In the genomic region with DNA sequence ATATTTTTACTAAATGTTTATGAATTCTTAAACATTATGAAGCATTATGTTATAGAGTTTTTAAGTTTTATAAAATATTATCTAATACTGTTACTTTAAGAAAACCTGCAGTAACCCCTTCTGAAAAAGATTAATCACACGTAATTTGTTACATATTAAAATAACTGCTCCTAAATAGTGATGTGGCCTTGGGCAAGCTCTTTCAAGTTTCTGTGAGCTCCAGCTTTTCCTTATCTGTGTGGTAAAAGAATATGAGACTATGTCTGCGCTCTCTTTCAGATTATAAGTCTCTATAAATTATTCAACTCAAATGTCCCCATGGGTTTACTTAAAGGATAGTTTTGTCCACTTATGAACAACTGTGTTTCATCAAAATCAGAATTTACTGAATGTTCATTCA, we compare ENCODE assay signal across 20 cellular contexts. TPM values are rescaled to one million over a fixed set of nuclear protein-coding genes. Genes with fewer than 3 reads are reported as not detected.
DNase-seq lines count a peak whose midpoint lies in the region; ATAC-seq, FAIRE-seq and TF ChIP-seq lines count a peak whose summit lies in the region.
"Had no signal": no experiment of that assay in that cellular context is flagged by ENCODE, and none has a peak within 500 bp of the region (broad histone marks: within the 10 kb centered on the region; RNA-seq: fewer than 3 reads in every experiment).

No MANE protein-coding gene starts in this region.

- TF ChIP-seq CTCF in 22Rv1 (IDR thresholded peaks at IDR 0.05) (no peak), D721Med (IDR thresholded peaks at IDR 0.05; ENCODE audit: insufficient read depth, missing control alignments) (no peak), VCaP (conservative IDR thresholded peaks at IDR 0.05) (no peak), WERI-Rb-1 (IDR thresholded peaks at IDR 0.05; ENCODE audit: low read depth, low read length) (no peak)
- TF ChIP-seq CTCF in activated CD8-positive, alpha-beta T cell treated with anti-CD3 and anti-CD28 coated beads for 36 hours (IDR thresholded peaks at IDR 0.05): no peak

- POLR2A ChIA-PET in activated CD8-positive, alpha-beta T cell treated with anti-CD3 and anti-CD28 coated beads for 36 hours (lab: Charles Lee): no interaction called here

- no peak overlapping the region for H3K27ac Mint-ChIP-seq in activated CD8-positive, alpha-beta T cell treated with anti-CD3 and anti-CD28 coated beads for 36 hours
- H3K27ac Mint-ChIP-seq: CD4-positive, CD25-positive, alpha-beta regulatory T cell; H9 had no signal

- H3K9me3 Mint-ChIP-seq in activated CD8-positive, alpha-beta T cell treated with anti-CD3 and anti-CD28 coated beads for 36 hours: no peaks in the 10 kb centered on the region
- H3K9me3 Mint-ChIP-seq: H9 had no signal

- peaks cover 6% of the 10 kb centered on the region for H3K27me3 Mint-ChIP-seq in activated CD8-positive, alpha-beta T cell treated with anti-CD3 and anti-CD28 coated beads for 36 hours

- no peaks in the 10 kb centered on the region for H3K36me3 Mint-ChIP-seq in activated CD8-positive, alpha-beta T cell treated with anti-CD3 and anti-CD28 coated beads for 36 hours (ENCODE audit: low read depth)
- H3K36me3 Mint-ChIP-seq: CD4-positive, CD25-positive, alpha-beta regulatory T cell had no signal

- no peaks in the 10 kb centered on the region for H3K9me3 ChIP-seq in WERI-Rb-1 (ENCODE audit: severe bottlenecking)
- H3K9me3 ChIP-seq: BE2C, Caco-2 had no signal

- no peak overlapping the region for H3K4me3 Mint-ChIP-seq in activated CD8-positive, alpha-beta T cell treated with anti-CD3 and anti-CD28 coated beads for 36 hours
- H3K4me3 Mint-ChIP-seq: CD4-positive, CD25-positive, alpha-beta regulatory T cell; H9 had no signal

- no peaks in the 10 kb centered on the region for H3K36me3 ChIP-seq in WERI-Rb-1
- H3K36me3 ChIP-seq: BE2C had no signal

- ATAC-seq in sciatic nerve: no peak
- no peak for ATAC-seq in activated CD8-positive, alpha-beta T cell treated with anti-CD3 and anti-CD28 coated beads for 36 hours
- ATAC-seq: K562 had no signal

- CTCF ChIA-PET in activated CD8-positive, alpha-beta T cell treated with anti-CD3 and anti-CD28 coated beads for 36 hours (lab: Charles Lee): interaction anchor here (1.3 kb wide), 1 partner anchor 76 kb away, joined by 3 read pairs; no protein-coding TSS in a partner anchor

- H3K27me3 ChIP-seq in WERI-Rb-1 (ENCODE audit: insufficient read depth, low read depth, severe bottlenecking): no peaks in the 10 kb centered on the region

- H3K27ac ChIP-seq in 22Rv1 (peak overlapping the region; percentile 51), VCaP (peak overlapping the region; percentile 95), WERI-Rb-1 (no peak overlapping the region)

- no peak for DNase-seq in D721Med (ENCODE audit: insufficient read length, low spot score)
- DNase-seq in kidney tubule cell (ENCODE audit: low spot score): peak; percentile 11
- no peak for DNase-seq in NCI-H1694 treated with DMSO at 0.1 percent for 48 hours (lab: John Stamatoyannopoulos, UW)
- no peak for DNase-seq in WERI-Rb-1
- no peak for DNase-seq in sciatic nerve (ENCODE audit: low spot score)
- no peak for DNase-seq in activated CD8-positive, alpha-beta T cell treated with anti-CD3 and anti-CD28 coated beads for 36 hours
- DNase-seq: 8988T; BE2C; C1 segment of cervical spinal cord; Caco-2; CD4-positive, CD25-positive, alpha-beta regulatory T cell; DMS79 treated with DMSO at 0.1 percent for 48 hours; GF-D8; H9; IMR-90 had no signal

- no peak overlapping the region for H3K4me3 ChIP-seq in WERI-Rb-1 (ENCODE audit: low read depth, low read length)
- H3K4me3 ChIP-seq: K562 had no signal

- peak; percentile 11 for FAIRE-seq in D721Med (lab: Jason Lieb, UNC)
- FAIRE-seq: H1, HTR-8/SVneo, K562 had no signal

- intact Hi-C loops in sciatic nerve (cut with DNase I): no loop called here
- intact Hi-C loops in activated CD8-positive, alpha-beta T cell treated with anti-CD3 and anti-CD28 coated beads for 36 hours (cut with micrococcal nuclease): no loop called here

- H3K4me1 Mint-ChIP-seq in activated CD8-positive, alpha-beta T cell treated with anti-CD3 and anti-CD28 coated beads for 36 hours (ENCODE audit: low read depth): no peaks in the 10 kb centered on the region
- H3K4me1 Mint-ChIP-seq: CD4-positive, CD25-positive, alpha-beta regulatory T cell; H9 had no signal

RNA-seq across cellular contexts. Expression of a gene that starts 31.9 kb away (rescaled TPM):
- 46.9 TPM for total RNA-seq in sciatic nerve
- total RNA-seq in activated CD8-positive, alpha-beta T cell treated with anti-CD3 and anti-CD28 coated beads for 36 hours: 1 to 10 TPM; 3.5 to 3.6 TPM
- total RNA-seq: Caco-2 had no signal

RNA-seq across cellular contexts. Expression of a gene that starts 44.0 kb away (rescaled TPM):
- 70.1 TPM for total RNA-seq in sciatic nerve
- total RNA-seq in activated CD8-positive, alpha-beta T cell treated with anti-CD3 and anti-CD28 coated beads for 36 hours: 10 to 100 TPM; 16.2 TPM

RNA-seq across cellular contexts. Expression of a gene that starts 54.9 kb away (rescaled TPM):
- 41.1 TPM for total RNA-seq in sciatic nerve
- total RNA-seq in activated CD8-positive, alpha-beta T cell treated with anti-CD3 and anti-CD28 coated beads for 36 hours: 100 to 1,000 TPM; 219 to 229 TPM

RNA-seq across cellular contexts. Expression of a gene that starts 55.4 kb away (rescaled TPM):
- total RNA-seq in sciatic nerve: 32.8 TPM
- total RNA-seq in activated CD8-positive, alpha-beta T cell treated with anti-CD3 and anti-CD28 coated beads for 36 hours: 100 to 1,000 TPM; 210 to 211 TPM

RNA-seq across cellular contexts. Expression of a gene that starts 59.5 kb away (rescaled TPM):
- total RNA-seq in sciatic nerve: 188 TPM
- total RNA-seq in activated CD8-positive, alpha-beta T cell treated with anti-CD3 and anti-CD28 coated beads for 36 hours: 100 to 1,000 TPM; 219 to 235 TPM

Comparison
In these comparisons a context has a peak if more than half of its experiments do, and no peak if none do; other contexts are left out.
1. RNA of a gene that starts 31.9 kb away (total RNA-seq): 46.9 TPM in sciatic nerve (single experiment); 3.5 to 3.6 TPM in activated CD8-positive, alpha-beta T cell treated with anti-CD3 and anti-CD28 coated beads for 36 hours; every median in the first group is over 10 times any median in the second.